ENCODE assay signal across 8 cellular contexts in genomic region chr7:101138149-101138870, GRCh38. TPM values are rescaled to one million over a fixed set of nuclear protein-coding genes. Genes with fewer than 3 reads are reported as not detected.
A peak's percentile ranks its signal among the peaks of the same experiment; 100 is the strongest.
DNase-seq lines count a peak whose midpoint lies in the region; ATAC-seq and TF ChIP-seq lines count a peak whose summit lies in the region.

No MANE protein-coding gene starts in this region.

- H3K36me3 ChIP-seq in right atrium auricular region (peaks cover 12% of the 10 kb centered on the region), skeletal muscle satellite cell (ENCODE audit: insufficient read depth, low read length) (peaks cover 37% of the 10 kb centered on the region)

- peak; percentile 93 for ATAC-seq in CD4-positive, alpha-beta T cell (ENCODE audit: poor library complexity)
- ATAC-seq in GM21515 (IDR thresholded peaks at IDR 0.05; ENCODE audit: unreplicated experiment) (peak; percentile 56), GM21381 (IDR thresholded peaks at IDR 0.05; ENCODE audit: unreplicated experiment) (no peak)
- ATAC-seq in activated naive CD8-positive, alpha-beta T cell treated with anti-CD3 and anti-CD28 coated beads, Interleukin-2, amount 50 U/mL, for 24 hours: peak; percentile 89

- peaks cover 8% of the 10 kb centered on the region for H3K27me3 ChIP-seq in CD4-positive, alpha-beta T cell (ENCODE audit: control insufficient read depth, insufficient read depth, low read length)
- no peaks in the 10 kb centered on the region for H3K27me3 ChIP-seq in right atrium auricular region
- H3K27me3 ChIP-seq in skeletal muscle satellite cell (ENCODE audit: control insufficient read depth, insufficient read depth, low read length): no peaks in the 10 kb centered on the region

- peaks cover 40% of the 10 kb centered on the region for H3K27me3 Mint-ChIP-seq in CD4-positive, alpha-beta T cell
- peaks cover 15% of the 10 kb centered on the region for H3K27me3 Mint-ChIP-seq in activated naive CD8-positive, alpha-beta T cell treated with anti-CD3 and anti-CD28 coated beads, Interleukin-2, amount 50 U/mL, for 24 hours

- peak; percentile 25 to 83 (median 72) for DNase-seq in CD4-positive, alpha-beta T cell
- DNase-seq in LHCN-M2 (ENCODE audit: low read depth) (peak; percentile 99), SW 1271 (lab: John Stamatoyannopoulos, UW) (peak; percentile 87 to 95), right atrium auricular region (ENCODE audit: low spot score) (peak; percentile 95)
- DNase-seq in activated naive CD8-positive, alpha-beta T cell treated with anti-CD3 and anti-CD28 coated beads, Interleukin-2, amount 50 U/mL, for 24 hours: peak; percentile 86

- H3K27ac Mint-ChIP-seq in CD4-positive, alpha-beta T cell: no peak overlapping the region
- H3K27ac Mint-ChIP-seq in activated naive CD8-positive, alpha-beta T cell treated with anti-CD3 and anti-CD28 coated beads, Interleukin-2, amount 50 U/mL, for 24 hours: peak overlapping the region; percentile 82

- H3K4me3 ChIP-seq in right atrium auricular region (no peak overlapping the region), skeletal muscle satellite cell (ENCODE audit: low read length) (no peak overlapping the region)

- H3K4me2 ChIP-seq in skeletal muscle satellite cell (ENCODE audit: low read length): peak overlapping the region; percentile 21

- H3K9me3 Mint-ChIP-seq in CD4-positive, alpha-beta T cell: no peaks in the 10 kb centered on the region
- no peaks in the 10 kb centered on the region for H3K9me3 Mint-ChIP-seq in activated naive CD8-positive, alpha-beta T cell treated with anti-CD3 and anti-CD28 coated beads, Interleukin-2, amount 50 U/mL, for 24 hours

- H3K27ac ChIP-seq in CD4-positive, alpha-beta T cell (ENCODE audit: low read depth, low read length): no peak overlapping the region
- peak overlapping the region; percentile 60 to 73 for H3K27ac ChIP-seq in right atrium auricular region

- intact Hi-C loops in CD4-positive, alpha-beta T cell (cut with DNase I, micrococcal nuclease): no loop called here

- H3K4me1 ChIP-seq in right atrium auricular region (peaks cover 0 to 17% of the 10 kb centered on the region in 2 donors), skeletal muscle satellite cell (ENCODE audit: control insufficient read depth, insufficient read depth, low read length) (peaks cover 57% of the 10 kb centered on the region)

- H3K9ac ChIP-seq in skeletal muscle satellite cell (ENCODE audit: low read depth, low read length): peak overlapping the region; percentile 55

- CTCF ChIA-PET in CD4-positive, alpha-beta T cell (lab: Charles Lee): interaction anchor here (0.8 to 1.5 kb wide), 2 partner anchors 8 to 15 kb away, joined by 3 read pairs; no protein-coding TSS in a partner anchor

- H3K4me3 Mint-ChIP-seq in CD4-positive, alpha-beta T cell: peak overlapping the region; percentile 11
- peak overlapping the region; percentile 50 for H3K4me3 Mint-ChIP-seq in activated naive CD8-positive, alpha-beta T cell treated with anti-CD3 and anti-CD28 coated beads, Interleukin-2, amount 50 U/mL, for 24 hours

- H3K36me3 Mint-ChIP-seq in CD4-positive, alpha-beta T cell (ENCODE audit: low read depth): no peaks in the 10 kb centered on the region
- H3K36me3 Mint-ChIP-seq in activated naive CD8-positive, alpha-beta T cell treated with anti-CD3 and anti-CD28 coated beads, Interleukin-2, amount 50 U/mL, for 24 hours (ENCODE audit: low read depth): no peaks in the 10 kb centered on the region

- H3K4me1 Mint-ChIP-seq in CD4-positive, alpha-beta T cell (ENCODE audit: low read depth): peaks cover 6% of the 10 kb centered on the region
- peaks cover 65% of the 10 kb centered on the region for H3K4me1 Mint-ChIP-seq in activated naive CD8-positive, alpha-beta T cell treated with anti-CD3 and anti-CD28 coated beads, Interleukin-2, amount 50 U/mL, for 24 hours

- TF ChIP-seq CTCF in CD4-positive, alpha-beta T cell (IDR thresholded peaks at IDR 0.05): peak; percentile 58
- TF ChIP-seq CTCF in right atrium auricular region (IDR thresholded peaks at IDR 0.05): peak; percentile 64 to 93

- no peaks in the 10 kb centered on the region for H3K9me3 ChIP-seq in CD4-positive, alpha-beta T cell (ENCODE audit: control insufficient read depth, low read length)
- H3K9me3 ChIP-seq in right atrium auricular region: no peaks in the 10 kb centered on the region
- H3K9me3 ChIP-seq in skeletal muscle satellite cell (replicated peaks; ENCODE audit: low read length): no peaks in the 10 kb centered on the region

- POLR2A ChIA-PET in CD4-positive, alpha-beta T cell (lab: Charles Lee): no interaction called here

RNA-seq across cellular contexts. Expression of gene SERPINE1, which starts 11.4 kb away (rescaled TPM):
- under 1 TPM in 1 of 2 experiments, not detected in 1; 0.11 TPM for total RNA-seq in CD4-positive, alpha-beta T cell
- 1,980 and 3,258 TPM in 2 replicates for total RNA-seq in LHCN-M2 (2014; rRNA removed)
- 2,374 TPM for polyA plus RNA-seq in LHCN-M2 (2012)
- total RNA-seq in right atrium auricular region: 10 to 100 TPM; 28.0 to 40.8 TPM
- total RNA-seq in skeletal muscle satellite cell (2012; rRNA removed): 1,333 and 2,370 TPM in 2 replicates

RNA-seq across cellular contexts. Expression of gene AP1S1, which starts 16.0 kb away (rescaled TPM):
- total RNA-seq in CD4-positive, alpha-beta T cell: 1 to 10 TPM; 3.0 to 3.9 TPM
- 286 and 412 TPM in 2 replicates for total RNA-seq in LHCN-M2 (2014; rRNA removed)
- 339 TPM for polyA plus RNA-seq in LHCN-M2 (2012)
- total RNA-seq in right atrium auricular region: 10 to 100 TPM; 16.1 to 18.8 TPM
- 160 and 168 TPM in 2 replicates for total RNA-seq in skeletal muscle satellite cell (2012; rRNA removed)

RNA-seq across cellular contexts. Expression of gene VGF, which starts 27.1 kb away (rescaled TPM):
- not detected for total RNA-seq in CD4-positive, alpha-beta T cell
- total RNA-seq in LHCN-M2 (2014; rRNA removed) (0.45 and 0.69 TPM in 2 replicates), right atrium auricular region (not detected)
- 0.17 TPM for polyA plus RNA-seq in LHCN-M2 (2012)
- 0.22 and 2.8 TPM in 2 replicates for total RNA-seq in skeletal muscle satellite cell (2012; rRNA removed)

RNA-seq across cellular contexts. Expression of gene NAT16, which starts 41.8 kb away (rescaled TPM):
- not detected for total RNA-seq in CD4-positive, alpha-beta T cell
- total RNA-seq in LHCN-M2 (2014; rRNA removed): not detected in 2 replicates
- 0.06 TPM for polyA plus RNA-seq in LHCN-M2 (2012)
- total RNA-seq in right atrium auricular region: not detected
- not detected in 2 replicates for total RNA-seq in skeletal muscle satellite cell (2012; rRNA removed)

RNA-seq across cellular contexts. Expression of gene TRIM56, which starts 53.0 kb away (rescaled TPM):
- 10 to 100 TPM; 29.9 to 31.8 TPM for total RNA-seq in CD4-positive, alpha-beta T cell
- total RNA-seq in LHCN-M2 (2014; rRNA removed): 14.5 and 16.2 TPM in 2 replicates
- 15.9 TPM for polyA plus RNA-seq in LHCN-M2 (2012)
- total RNA-seq in right atrium auricular region: 10 to 100 TPM; 10.2 to 15.2 TPM
- total RNA-seq in skeletal muscle satellite cell (2012; rRNA removed): 8.3 and 8.4 TPM in 2 replicates

Comparison
In these comparisons a context has a peak if more than half of its experiments do, and no peak if none do; other contexts are left out.
1. RNA of gene SERPINE1, which starts 11.4 kb away (total RNA-seq): 1,980 to 3,258 TPM in LHCN-M2; 28.0 to 40.8 TPM in right atrium auricular region and 0.11 TPM in CD4-positive, alpha-beta T cell; every median in the first group is over 10 times any median in the second.
2. RNA of gene AP1S1, which starts 16.0 kb away (total RNA-seq): 286 to 412 TPM in LHCN-M2; 16.1 to 18.8 TPM in right atrium auricular region and 3.0 to 3.9 TPM in CD4-positive, alpha-beta T cell; every median in the first group is over 10 times any median in the second.
3. Peak in every context shown above with its lines, with median percentiles within 50 percentile points of each other: DNase-seq.